ENCODE assay signal across 12 cellular contexts in genomic region chr22:42926034-42926433, GRCh38.
DNase-seq lines count a peak whose midpoint lies in the region; ATAC-seq and TF ChIP-seq lines count a peak whose summit lies in the region.
"Had no signal": no experiment of that assay in that cellular context is flagged by ENCODE, and none has a peak within 500 bp of the region (broad histone marks: within the 10 kb centered on the region; RNA-seq: fewer than 3 reads in every experiment).

No MANE protein-coding gene starts in this region.

- H3K27ac ChIP-seq in SK-N-SH (ENCODE audit: low read depth in 2 of 2, low read length in 1 of 2), result peak overlapping the region in 1 of 2 experiments; percentile 53; a peak in 2 of 4 replicates
- peak overlapping the region in 2 of 3 donors; percentile 18 to 49 for H3K27ac ChIP-seq in thyroid gland

- no peaks in the 10 kb centered on the region for H3K9me2 ChIP-seq in SK-N-SH

- H3K36me3 Mint-ChIP-seq in brain (no peaks in the 10 kb centered on the region), mesothelial cell of epicardium (no peaks in the 10 kb centered on the region)

- CTCF ChIA-PET in SK-N-SH (lab: Yijun Ruan, JAX), result interaction anchor here (1.0 to 1.6 kb wide), 2 partner anchors 59 to 108 kb away, joined by 4 read pairs; no protein-coding TSS in a partner anchor

- H3K27me3 ChIP-seq in SK-N-SH (ENCODE audit: insufficient read depth) (no peaks in the 10 kb centered on the region), thyroid gland (no peaks in the 10 kb centered on the region)

- TF ChIP-seq RAD21 in SK-N-SH (IDR thresholded peaks at IDR 0.05; ENCODE audit: low read length), result no peak

- no peak overlapping the region for H2AFZ ChIP-seq in SK-N-SH (ENCODE audit: low read depth)

- H3K9me3 ChIP-seq in SK-N-SH (no peaks in the 10 kb centered on the region), thyroid gland (no peaks in the 10 kb centered on the region)

- H3K4me3 Mint-ChIP-seq in brain, result no peak overlapping the region
- H3K4me3 Mint-ChIP-seq in mesothelial cell of epicardium, result no peak overlapping the region

- H3F3A ChIP-seq in SK-N-SH (replicated peaks; ENCODE audit: insufficient read depth), result peaks cover 7% of the 10 kb centered on the region

- WGBS in SK-N-SH (ENCODE audit: low lambda C conversion rate), result 70% methylated on average over 2 of the region's 3 CpGs
- WGBS in thyroid gland, 2 donors, result 35 to 47% methylated on average over 3 of the region's 3 CpGs

- intact Hi-C loops in thyroid gland (cut with DNase I), result no loop called here

- no peaks in the 10 kb centered on the region for H3K9me3 Mint-ChIP-seq in brain
- H3K9me3 Mint-ChIP-seq in mesothelial cell of epicardium, result no peaks in the 10 kb centered on the region

- H3K27me3 Mint-ChIP-seq in brain (peaks cover 2% of the 10 kb centered on the region), mesothelial cell of epicardium (ENCODE audit: low read depth) (no peaks in the 10 kb centered on the region)

- H3K79me2 ChIP-seq in SK-N-SH (ENCODE audit: insufficient read depth), result peaks cover 89% of the 10 kb centered on the region

- TF ChIP-seq POLR2A in thyroid gland (IDR thresholded peaks at IDR 0.05), result no peak

- TF ChIP-seq CTCF in SK-N-SH (IDR thresholded peaks at IDR 0.05) (no peak), brain (conservative IDR thresholded peaks at IDR 0.05) (no peak), mesothelial cell of epicardium (IDR thresholded peaks at IDR 0.05; ENCODE audit: unreplicated experiment) (no peak), thyroid gland (IDR thresholded peaks at IDR 0.05) (no peak)

- H3K4me1 ChIP-seq in SK-N-SH (ENCODE audit: control insufficient read depth in 1 of 2, insufficient read depth in 2 of 2, low read depth in 1 of 2, low read length in 1 of 2) (peaks cover 7 to 8% of the 10 kb centered on the region in 2 experiments; a peak in 2 of 4 replicates), thyroid gland (peaks cover 37 to 61% of the 10 kb centered on the region in 2 donors)

- DNase-seq in SK-N-SH, result no peak
- no peak for DNase-seq in mesothelial cell of epicardium (ENCODE audit: low spot score in 2 of 2, unreplicated experiment in 2 of 2)
- no peak for DNase-seq in thyroid gland
- DNase-seq in activated CD8-positive, alpha-beta memory T cell treated with anti-CD3 and anti-CD28 coated beads, Interleukin-2, amount 50 U/mL, for 4 hours, result no peak
- no peak for DNase-seq in NCI-H82 treated with DMSO at 0.1 percent for 48 hours (lab: John Stamatoyannopoulos, UW; ENCODE audit: unreplicated experiment)
- no peak for DNase-seq in H4 (ENCODE audit: low spot score)
- DNase-seq: amygdala, NCI-H1092 treated with DMSO at 0.1 percent for 48 hours had no signal

- H3K4me2 ChIP-seq in SK-N-SH, result no peak overlapping the region

- H4K20me1 ChIP-seq in SK-N-SH (ENCODE audit: insufficient read depth), result 0 out of 2 replicates have a peak, but pooled peaks cover 3% of the 10 kb centered on the region

- POLR2A ChIA-PET in SK-N-SH (lab: Yijun Ruan, JAX), result no interaction called here

- H3K4me3 ChIP-seq in SK-N-SH (ENCODE audit: low read depth in 2 of 2, low read length in 1 of 2) (no peak overlapping the region), thyroid gland (replicated peaks in 1 of 3) (no peak overlapping the region)

- H3K36me3 ChIP-seq in SK-N-SH (replicated peaks in 1 of 2; ENCODE audit: control insufficient read depth in 1 of 2, insufficient read depth in 2 of 2, low read length in 1 of 2) (no peaks in the 10 kb centered on the region), thyroid gland (no peaks in the 10 kb centered on the region)

- peak overlapping the region; percentile 28; the same call in 1 of the 2 replicates for H3K9ac ChIP-seq in SK-N-SH

- H3K27ac Mint-ChIP-seq in brain (peak overlapping the region; percentile 21 to 89 (median 44)), mesothelial cell of epicardium (peak overlapping the region; percentile 62)

- no peak for ATAC-seq in SK-N-SH treated with all-trans-retinoic acid at 6 μM for 48 hours
- ATAC-seq: esophagus mucosa, sciatic nerve had no signal

- peaks cover 69% of the 10 kb centered on the region for H3K4me1 Mint-ChIP-seq in brain
- H3K4me1 Mint-ChIP-seq in mesothelial cell of epicardium, result peaks cover 28% of the 10 kb centered on the region

- TF ChIP-seq EP300 in SK-N-SH (IDR thresholded peaks at IDR 0.05; ENCODE audit: borderline replicate concordance in 1 of 2, low read depth in 1 of 2, low read length in 1 of 2), result no peak

TF ChIP-seq in SK-N-SH, 30 proteins besides CTCF, POLR2A, EP300 and RAD21 (continues in another document):
- TF ChIP-seq MAX (IDR thresholded peaks at IDR 0.05; ENCODE audit: low read depth) (no peak), FOSL2 (IDR thresholded peaks at IDR 0.05; ENCODE audit: borderline replicate concordance, low read depth) (no peak), REST (IDR thresholded peaks at IDR 0.05; ENCODE audit: low read depth, low read length) (no peak)

TF ChIP-seq in SK-N-SH treated with all-trans-retinoic acid at 6 μM for 48 hours, 23 proteins besides CTCF, POLR2A, EP300 and RAD21 (continues in another document):
- TF ChIP-seq RARB (CRISPR knock-in tag; IDR thresholded peaks at IDR 0.05) (no peak), PATZ1 (CRISPR knock-in tag; IDR thresholded peaks at IDR 0.05; ENCODE audit: borderline replicate concordance) (no peak), OSR1 (CRISPR knock-in tag; IDR thresholded peaks at IDR 0.05) (no peak), ZNF565 (CRISPR knock-in tag; conservative IDR thresholded peaks at IDR 0.05; ENCODE audit: low read depth) (no peak), GLIS3 (CRISPR knock-in tag; IDR thresholded peaks at IDR 0.05) (no peak), BACH2 (CRISPR knock-in tag; IDR thresholded peaks at IDR 0.05; ENCODE audit: borderline replicate concordance) (no peak), ZNF70 (CRISPR knock-in tag; IDR thresholded peaks at IDR 0.05) (no peak), ZFP3 (CRISPR knock-in tag; IDR thresholded peaks at IDR 0.05) (no peak), TSHZ2 (CRISPR knock-in tag; IDR thresholded peaks at IDR 0.05) (no peak), POU6F1 (CRISPR knock-in tag; IDR thresholded peaks at IDR 0.05; ENCODE audit: borderline replicate concordance, low read depth) (no peak), ZFP30 (CRISPR knock-in tag; IDR thresholded peaks at IDR 0.05) (no peak), PPARA (CRISPR knock-in tag; IDR thresholded peaks at IDR 0.05; ENCODE audit: borderline replicate concordance) (no peak)
